ENCODE assay signal across 23 cellular contexts in the genomic region with DNA sequence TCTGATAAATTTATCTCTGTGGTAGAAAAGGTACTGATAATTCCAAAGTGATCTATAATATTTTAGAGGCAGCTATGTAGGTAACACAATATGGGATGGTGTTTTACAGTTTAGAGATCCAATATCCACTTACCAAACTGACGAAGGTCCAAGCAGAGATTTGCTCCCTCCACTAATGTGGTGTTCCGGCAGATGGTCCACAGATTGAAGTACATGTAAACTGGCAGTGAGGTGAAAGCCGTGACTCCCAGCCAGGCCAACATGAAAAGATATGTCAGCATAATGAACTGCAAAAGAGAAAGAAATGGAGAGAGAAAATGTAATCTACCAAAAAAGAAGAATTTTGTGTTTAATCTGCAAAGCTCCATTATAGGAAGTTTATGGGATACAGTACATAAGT.
"Had no signal": no experiment of that assay in that cellular context is flagged by ENCODE, and none has a peak within 500 bp of the region (broad histone marks: within the 10 kb centered on the region; RNA-seq: fewer than 3 reads in every experiment).

No MANE protein-coding gene starts in this region.

- H3K4me3 Mint-ChIP-seq: activated CD8-positive, alpha-beta T cell treated with anti-CD3 and anti-CD28 coated beads, Interleukin-2, amount 10 ng/mL, durations not matched to agents 7 days and 5 days; activated naive CD8-positive, alpha-beta T cell treated with anti-CD3 and anti-CD28 coated beads, Interleukin-2, amount 10 ng/mL, durations not matched to agents 7 days and 5 days; T-helper 1 cell treated with Interleukin-12 subunit alpha and Interleukin-12 subunit beta and Interleukin-4 antibody, amounts not matched to agents 30 μg/mL and 1 μg/mL, for 36 hours; WTC11 had no signal

- H3K4me1 Mint-ChIP-seq: activated naive CD8-positive, alpha-beta T cell treated with anti-CD3 and anti-CD28 coated beads, Interleukin-2, amount 10 ng/mL, durations not matched to agents 7 days and 5 days had no signal

- H3K9me3 Mint-ChIP-seq: activated naive CD8-positive, alpha-beta T cell treated with anti-CD3 and anti-CD28 coated beads, Interleukin-2, amount 10 ng/mL, durations not matched to agents 7 days and 5 days; T-helper 1 cell treated with Interleukin-12 subunit alpha and Interleukin-12 subunit beta and Interleukin-4 antibody, amounts not matched to agents 30 μg/mL and 1 μg/mL, for 36 hours had no signal

- DNase-seq: activated CD4-positive, alpha-beta T cell treated with anti-CD3 and anti-CD28 coated beads for 48 hours; activated CD4-positive, alpha-beta T cell treated with anti-CD3 and anti-CD28 coated beads, Interleukin-2, amount 50 U/mL, for 4 hours; activated CD4-positive, CD25-positive, alpha-beta regulatory T cell treated with anti-CD3 and anti-CD28 coated beads, Interleukin-2, amount 50 U/mL, for 72 hours; activated CD8-positive, alpha-beta memory T cell treated with anti-CD3 and anti-CD28 coated beads, Interleukin-2, amount 50 U/mL, for 48 hours; activated CD8-positive, alpha-beta T cell treated with anti-CD3 and anti-CD28 coated beads, Interleukin-2, amount 10 ng/mL, durations not matched to agents 7 days and 5 days; activated naive CD4-positive, alpha-beta T cell treated with anti-CD3 and anti-CD28 coated beads, Interleukin-2, amount 50 U/mL, for 16 hours; activated naive CD8-positive, alpha-beta T cell treated with anti-CD3 and anti-CD28 coated beads, Interleukin-2, amount 10 ng/mL, durations not matched to agents 7 days and 5 days; activated T-cell treated with anti-CD3 and anti-CD28 coated beads, Interleukin-2, amount 50 U/mL, for 1 hour; adrenal gland; anterior cingulate cortex; Karpas-422; MM.1S; NCI-H1417; NCI-H1930; NCI-H2171; NCI-H2227 treated with DMSO at 0.1 percent for 48 hours; NCI-H510A; NK-92 treated with Interleukin-12 subunit alpha and Interleukin-12 subunit beta, amount 100 ng/mL, for 24 hours; Peyer's patch; SHP77 treated with DMSO at 0.1 percent for 48 hours had no signal

- H3K27ac Mint-ChIP-seq: activated CD8-positive, alpha-beta T cell treated with anti-CD3 and anti-CD28 coated beads, Interleukin-2, amount 10 ng/mL, durations not matched to agents 7 days and 5 days; activated naive CD8-positive, alpha-beta T cell treated with anti-CD3 and anti-CD28 coated beads, Interleukin-2, amount 10 ng/mL, durations not matched to agents 7 days and 5 days; T-helper 1 cell treated with Interleukin-12 subunit alpha and Interleukin-12 subunit beta and Interleukin-4 antibody, amounts not matched to agents 30 μg/mL and 1 μg/mL, for 36 hours; WTC11 had no signal

- H3K36me3 Mint-ChIP-seq: activated naive CD8-positive, alpha-beta T cell treated with anti-CD3 and anti-CD28 coated beads, Interleukin-2, amount 10 ng/mL, durations not matched to agents 7 days and 5 days; WTC11 had no signal

- ATAC-seq: activated CD8-positive, alpha-beta T cell treated with anti-CD3 and anti-CD28 coated beads, Interleukin-2, amount 10 ng/mL, durations not matched to agents 7 days and 5 days; K562; WTC11 had no signal

- FAIRE-seq: K562 had no signal

- H3K27me3 Mint-ChIP-seq: activated naive CD8-positive, alpha-beta T cell treated with anti-CD3 and anti-CD28 coated beads, Interleukin-2, amount 10 ng/mL, durations not matched to agents 7 days and 5 days had no signal
